Comparison of ENCODE assay signal across 3 cellular contexts in genomic region chr2:95399061-95399460, GRCh38.
"Had no signal": no experiment of that assay in that cellular context is flagged by ENCODE, and none has a peak within 500 bp of the region (broad histone marks: within the 10 kb centered on the region; RNA-seq: fewer than 3 reads in every experiment).

No MANE protein-coding gene starts in this region.

- DNase-seq: GDM1, GF-D8 had no signal

- ATAC-seq: GM12878 had no signal

- H3K4me3 ChIP-seq: GM12878 had no signal
